8 cellular contexts compared by ENCODE assay signal in the genomic region with DNA sequence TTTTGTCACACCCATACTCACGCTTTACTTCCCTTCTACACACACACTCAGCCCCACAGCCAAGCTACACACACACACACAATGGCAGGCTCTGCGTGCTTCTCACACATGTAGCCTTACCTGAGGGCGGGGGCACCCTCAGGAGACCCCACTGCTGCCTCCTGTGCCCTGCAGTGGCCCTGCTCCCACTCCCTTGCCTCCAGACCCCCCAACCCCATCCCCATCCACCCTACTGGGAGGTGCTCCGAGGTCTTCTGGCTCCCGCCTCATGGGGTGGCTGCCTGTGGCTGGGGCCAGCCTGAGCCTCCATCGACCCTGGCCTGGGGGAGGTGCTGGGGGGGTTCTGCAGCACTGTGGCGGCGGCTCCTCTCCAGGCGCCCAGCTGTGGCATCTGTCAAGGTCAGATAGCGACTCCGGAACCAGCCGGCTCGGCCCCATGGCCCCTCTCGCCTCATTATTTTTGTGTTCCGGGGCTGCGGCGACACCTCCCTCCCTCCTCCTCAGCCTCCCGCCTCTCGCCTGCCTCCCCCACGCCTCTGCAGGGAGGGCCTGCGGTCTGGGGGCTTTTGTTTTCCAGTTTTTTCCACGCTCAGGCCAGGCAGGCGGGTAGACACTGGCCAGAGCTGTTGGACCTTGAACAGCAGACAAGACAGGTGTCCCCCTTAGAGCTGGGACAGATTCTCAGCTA. TPM values are rescaled to one million over a fixed set of nuclear protein-coding genes. Genes with fewer than 3 reads are reported as not detected.
DNase-seq lines count a peak whose midpoint lies in the region; ATAC-seq, FAIRE-seq and TF ChIP-seq lines count a peak whose summit lies in the region.

No MANE protein-coding gene starts in this region.

- peaks cover 3% of the 10 kb centered on the region; the same call in 1 of the 2 replicates for H3K36me3 ChIP-seq in IMR-90 (ENCODE audit: control insufficient read depth, insufficient read depth, low read length)
- no peaks in the 10 kb centered on the region for H3K36me3 ChIP-seq in adrenal gland (replicated peaks in 1 of 2)
- no peaks in the 10 kb centered on the region for H3K36me3 ChIP-seq in mucosa of descending colon (ENCODE audit: low read depth)

- TF ChIP-seq RAD21 in IMR-90 (IDR thresholded peaks at IDR 0.05; ENCODE audit: low read length) = no peak

- no peak overlapping the region for H2BK120ac ChIP-seq in IMR-90 (ENCODE audit: low read depth, low read length)

- peaks cover 26% of the 10 kb centered on the region for H3K9me1 ChIP-seq in IMR-90 (ENCODE audit: insufficient read depth, low read length)

- no peak overlapping the region for H3K9ac ChIP-seq in IMR-90 (ENCODE audit: low read depth, low read length)

- H2AK9ac ChIP-seq in IMR-90 (replicated peaks; ENCODE audit: low read depth, low read length, poor library complexity) = no peak overlapping the region

- H2BK20ac ChIP-seq in IMR-90 (ENCODE audit: low read depth, low read length) = no peak overlapping the region

- ATAC-seq in GM19452 (IDR thresholded peaks at IDR 0.05; ENCODE audit: unreplicated experiment) (peak; percentile 24), IMR-90 (ENCODE audit: low read depth) (no peak), mucosa of descending colon (peak; percentile 33)

- intact Hi-C loops in IMR-90 (cut with micrococcal nuclease) (no loop called here), adrenal gland (cut with DNase I) (no loop called here), mucosa of descending colon (cut with DNase I, micrococcal nuclease) (no loop called here)

- H3K4ac ChIP-seq in IMR-90 (ENCODE audit: low read depth, low read length) = peak overlapping the region; percentile 39

- POLR2A ChIA-PET in IMR-90 (lab: Charles Lee; ENCODE audit: unreplicated experiment) = no interaction called here

- no peak overlapping the region for H3K18ac ChIP-seq in IMR-90 (ENCODE audit: low read depth, low read length)

- H3K4me1 ChIP-seq in IMR-90 (ENCODE audit: control insufficient read depth, insufficient read depth, low read length) (peaks cover 29% of the 10 kb centered on the region), adrenal gland (replicated peaks in 1 of 2) (peaks cover 53 to 76% of the 10 kb centered on the region in 2 donors), mucosa of descending colon (ENCODE audit: low read depth) (peaks cover 12% of the 10 kb centered on the region)

- H4K20me1 ChIP-seq in IMR-90 (ENCODE audit: insufficient read depth, low read length) = peaks cover 21% of the 10 kb centered on the region

- H3K27ac ChIP-seq in IMR-90 (ENCODE audit: insufficient read depth, low read length) = no peak overlapping the region
- peak overlapping the region in 2 of 5 donors; percentile 60 to 97 for H3K27ac ChIP-seq in adrenal gland

- H3K56ac ChIP-seq in IMR-90 (ENCODE audit: extremely low read depth, insufficient read depth, low read length) = no peak overlapping the region

- in situ Hi-C loops in IMR-90 (cut with MboI; ENCODE audit: low sequenced_read_pairs) = no loop called here

- no peak for TF ChIP-seq CTCF in IMR-90 (conservative IDR thresholded peaks at IDR 0.05; ENCODE audit: low read depth, low read length)
- no peak for TF ChIP-seq CTCF in adrenal gland (IDR thresholded peaks at IDR 0.05)
- no peak for TF ChIP-seq CTCF in mucosa of descending colon (IDR thresholded peaks at IDR 0.05)

- no TSS peak for BruUV-seq in IMR-90 (replicated peaks; lab: Mats Ljungman, UMichigan)

- WGBS in IMR-90 (ENCODE audit: extremely low coverage in 2 of 2, insufficient read length in 1 of 2), 2 experiments = 14% methylated on average over 1 of the region's 23 CpGs; no CpG with 5 or more reads in 1 of the 2 experiments
- WGBS in adrenal gland, 4 donors = 15 to 26% (median 25%) methylated on average over 16 to 23 of the region's 23 CpGs

- CTCF ChIA-PET in IMR-90 (lab: Yijun Ruan, JAX) = no interaction called here

- H2BK15ac ChIP-seq in IMR-90 (ENCODE audit: low read depth, low read length) = no peak overlapping the region

- no peak overlapping the region for H2BK5ac ChIP-seq in IMR-90 (ENCODE audit: low read depth, low read length, poor library complexity, severe bottlenecking)

- H3K23ac ChIP-seq in IMR-90 (ENCODE audit: low read depth, low read length) = peak overlapping the region; percentile 25; the same call in 1 of the 2 replicates

- 0 out of 2 replicates have a peak overlapping the region, but pooled peaks have one; percentile 24 for H4K5ac ChIP-seq in IMR-90 (ENCODE audit: low read depth, low read length)

- peaks cover 27 to 88% of the 10 kb centered on the region in 2 experiments for H3K79me1 ChIP-seq in IMR-90 (ENCODE audit: low read depth in 1 of 2, low read length in 2 of 2)

- H3K9me3 ChIP-seq in IMR-90 (ENCODE audit: control insufficient read depth, insufficient read depth, low read length) (no peaks in the 10 kb centered on the region), adrenal gland (replicated peaks in 1 of 3) (no peaks in the 10 kb centered on the region), mucosa of descending colon (no peaks in the 10 kb centered on the region)

- H3K4me3 ChIP-seq in IMR-90 (ENCODE audit: insufficient read depth, low read depth, low read length) = no peak overlapping the region
- peak overlapping the region in 1 of 4 donors; percentile 15 for H3K4me3 ChIP-seq in adrenal gland
- no peak overlapping the region for H3K4me3 ChIP-seq in mucosa of descending colon

- H4K8ac ChIP-seq in IMR-90 (ENCODE audit: low read depth in 2 of 2, low read length in 2 of 2) = 0 out of 4 replicates have a peak overlapping the region, but pooled peaks of 1 of the 2 experiments have one; percentile 16

- dilution Hi-C loops in IMR-90 (cut with HindIII; ENCODE audit: low sequenced_read_pairs, unreplicated experiment) = no loop called here

- H3K14ac ChIP-seq in IMR-90 (replicated peaks; ENCODE audit: low read depth, low read length) = no peak overlapping the region

- H3K27me3 ChIP-seq in IMR-90 (ENCODE audit: control insufficient read depth, insufficient read depth, low read length) = no peaks in the 10 kb centered on the region
- H3K27me3 ChIP-seq in adrenal gland = no peaks in the 10 kb centered on the region

- peak; percentile 92 for DNase-seq in CMK (ENCODE audit: low read depth)
- no peak for DNase-seq in IMR-90
- peak in 6 of 7 donors; percentile 40 to 70 (median 66) for DNase-seq in adrenal gland
- peak in 1 of 3 donors; percentile 78 for DNase-seq in mucosa of descending colon
- DNase-seq in NOMO-1 (lab: John Stamatoyannopoulos, UW; ENCODE audit: unreplicated experiment in 2 of 2) = no peak
- DNase-seq in GM03348 (ENCODE audit: low spot score) = no peak
- no peak for DNase-seq in H54 (ENCODE audit: insufficient read length, low spot score)

- no peak overlapping the region for H4K91ac ChIP-seq in IMR-90 (ENCODE audit: insufficient read depth, low read depth, low read length)

- no peak for FAIRE-seq in H54 (lab: Jason Lieb, UNC)

- no peak overlapping the region for H2AFZ ChIP-seq in IMR-90 (replicated peaks; ENCODE audit: low read length, poor library complexity)

- TF ChIP-seq POLR2A in IMR-90 (IDR thresholded peaks at IDR 0.05; ENCODE audit: low read depth, low read length) (no peak), adrenal gland (IDR thresholded peaks at IDR 0.05) (no peak), H54 (IDR thresholded peaks at IDR 0.05; ENCODE audit: low read depth, low read length) (no peak)

- H2AK5ac ChIP-seq in IMR-90 (ENCODE audit: low read depth, low read length) = peak overlapping the region; percentile 52; the same call in 1 of the 2 replicates

- no peak overlapping the region for H3K4me2 ChIP-seq in IMR-90 (ENCODE audit: low read depth, low read length)

TF ChIP-seq in IMR-90, 13 proteins besides CTCF, POLR2A, EP300 and RAD21:
- TF ChIP-seq NFE2L2 (IDR thresholded peaks at IDR 0.05; ENCODE audit: low read depth, low read length) (no peak), FOS (IDR thresholded peaks at IDR 0.05; ENCODE audit: low read depth, low read length) (no peak), CHD1 (IDR thresholded peaks at IDR 0.05; ENCODE audit: low read depth, low read length) (no peak), MAFK (IDR thresholded peaks at IDR 0.05; ENCODE audit: low read depth, low read length) (no peak), SMC3 (IDR thresholded peaks at IDR 0.05; ENCODE audit: low read depth, low read length) (no peak)
- TF ChIP-seq, protein P1, sequence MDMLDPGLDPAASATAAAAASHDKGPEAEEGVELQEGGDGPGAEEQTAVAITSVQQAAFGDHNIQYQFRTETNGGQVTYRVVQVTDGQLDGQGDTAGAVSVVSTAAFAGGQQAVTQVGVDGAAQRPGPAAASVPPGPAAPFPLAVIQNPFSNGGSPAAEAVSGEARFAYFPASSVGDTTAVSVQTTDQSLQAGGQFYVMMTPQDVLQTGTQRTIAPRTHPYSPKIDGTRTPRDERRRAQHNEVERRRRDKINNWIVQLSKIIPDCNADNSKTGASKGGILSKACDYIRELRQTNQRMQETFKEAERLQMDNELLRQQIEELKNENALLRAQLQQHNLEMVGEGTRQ (IDR thresholded peaks at IDR 0.05; ENCODE audit: low read depth, low read length) = no peak

RNA-seq across cellular contexts. Expression of gene CXXC5, which starts 21.7 kb away (rescaled TPM):
- total RNA-seq in IMR-90 (2012; rRNA removed) = 24.9 and 30.8 TPM in 2 replicates
- polyA plus RNA-seq in IMR-90 (2012; rRNA removed) = 35.7 and 38.8 TPM in 2 replicates
- polyA plus RNA-seq in IMR-90 (2012; cell fraction: cytosol; rRNA removed) = 34.7 and 72.2 TPM in 2 replicates
- polyA plus RNA-seq in IMR-90 (2012; cell fraction: nucleus; rRNA removed; ENCODE audit: low replicate concordance) = 24.5 and 60.8 TPM in 2 replicates
- total RNA-seq in adrenal gland = 10 to 100 TPM; 33.5 to 79.3 (median 42.4) TPM
- 10 to 100 TPM; 17.7 to 29.8 (median 27.8) TPM for polyA plus RNA-seq in adrenal gland
- 10 to 100 TPM; 28.1 to 31.0 (median 28.3) TPM for total RNA-seq in mucosa of descending colon

Comparison
In these comparisons a context has a peak if more than half of its experiments do, and no peak if none do; other contexts are left out.
1. DNase-seq: peak in CMK (single experiment) and adrenal gland (6 of 7); none in IMR-90 (single experiment), NOMO-1 (0 of 2), GM03348 (single experiment) and H54 (single experiment).